Comparison of ENCODE assay signal across 9 cellular contexts in the genomic region with DNA sequence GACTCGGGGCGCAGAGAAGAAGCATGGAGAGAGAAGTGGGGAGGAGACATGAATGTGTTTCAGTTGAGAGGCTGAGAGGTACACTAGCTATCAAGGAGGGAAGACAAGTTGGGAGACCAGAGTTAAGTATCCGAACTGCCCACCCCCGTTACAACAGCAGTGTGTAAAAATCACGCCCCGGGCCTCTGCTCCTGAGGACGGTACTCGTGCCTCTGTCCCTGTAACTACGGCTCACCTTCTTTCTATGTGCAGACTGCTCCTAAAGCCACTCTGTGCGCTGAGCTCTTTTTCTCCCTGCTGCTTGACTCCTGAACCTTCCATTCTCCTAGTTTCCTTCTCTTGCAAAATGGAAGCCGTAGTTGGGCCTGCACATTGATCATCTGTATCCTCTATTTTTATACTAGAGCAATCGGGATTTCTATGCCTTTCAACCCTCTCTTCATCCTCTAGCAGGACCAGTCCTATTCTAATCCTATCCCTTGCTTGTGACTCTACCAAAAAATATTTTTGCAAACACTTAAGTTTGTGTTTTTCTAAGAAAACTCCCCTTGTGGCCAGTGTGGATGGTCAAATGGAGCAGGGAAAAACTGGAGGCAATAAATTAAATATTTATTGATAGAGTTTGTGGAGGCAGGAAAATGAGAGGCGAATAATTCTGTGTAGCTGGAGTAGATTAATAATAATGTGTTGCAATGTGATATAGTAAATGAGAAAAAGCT. TPM values are rescaled to one million over a fixed set of nuclear protein-coding genes. Genes with fewer than 3 reads are reported as not detected.
DNase-seq lines count a peak whose midpoint lies in the region; ATAC-seq, FAIRE-seq and TF ChIP-seq lines count a peak whose summit lies in the region.
"Had no signal": no experiment of that assay in that cellular context is flagged by ENCODE, and none has a peak within 500 bp of the region (broad histone marks: within the 10 kb centered on the region; RNA-seq: fewer than 3 reads in every experiment).

No MANE protein-coding gene starts in this region.

- H3K9me3 Mint-ChIP-seq in astrocyte (ENCODE audit: unreplicated experiment), result no peaks in the 10 kb centered on the region

- H3K36me3 ChIP-seq in KMS-11 (ENCODE audit: insufficient read depth) (no peaks in the 10 kb centered on the region), astrocyte (ENCODE audit: insufficient read depth, low read length) (peaks cover 7% of the 10 kb centered on the region), thoracic aorta (no peaks in the 10 kb centered on the region)

- H3K9me3 ChIP-seq in astrocyte (ENCODE audit: insufficient read depth, low read depth, low read length) (no peaks in the 10 kb centered on the region), thoracic aorta (no peaks in the 10 kb centered on the region)

- H3K4me1 ChIP-seq in KMS-11 (ENCODE audit: low read depth, poor library complexity, severe bottlenecking), result peaks cover 19% of the 10 kb centered on the region
- H3K4me1 ChIP-seq in astrocyte (ENCODE audit: insufficient read depth, low read length), result peaks cover 5% of the 10 kb centered on the region
- H3K4me1 ChIP-seq in thoracic aorta (ENCODE audit: control insufficient read depth in 1 of 2, low read depth in 2 of 2), result peaks cover 16 to 27% of the 10 kb centered on the region in 2 donors

- H3K9ac ChIP-seq in KMS-11 (peak overlapping the region; percentile 62), astrocyte (ENCODE audit: low read length) (peak overlapping the region; percentile 92)

- H3K36me3 Mint-ChIP-seq in astrocyte (ENCODE audit: low read depth, unreplicated experiment), result peaks cover 18% of the 10 kb centered on the region

- H3K79me2 ChIP-seq in KMS-11 (ENCODE audit: insufficient read depth, low read depth), result peaks cover 74% of the 10 kb centered on the region
- H3K79me2 ChIP-seq in astrocyte (ENCODE audit: insufficient read depth, low read length), result peaks cover 76% of the 10 kb centered on the region

- ATAC-seq in thoracic aorta (ENCODE audit: insufficient number of reproducible peaks, low FRiP score, low read depth), result no peak

- TF ChIP-seq CTCF in KMS-11 (conservative IDR thresholded peaks at IDR 0.05; ENCODE audit: low read depth, low read length) (no peak), astrocyte (IDR thresholded peaks at IDR 0.05; ENCODE audit: insufficient read depth, low read depth, low read length) (peak; percentile 33), thoracic aorta (IDR thresholded peaks at IDR 0.05) (no peak)

- no peaks in the 10 kb centered on the region for H4K20me1 ChIP-seq in KMS-11 (ENCODE audit: insufficient read depth)
- peaks cover 63% of the 10 kb centered on the region for H4K20me1 ChIP-seq in astrocyte (ENCODE audit: insufficient read depth, low read length)

- peak overlapping the region; percentile 58 for H3K27ac ChIP-seq in KMS-11
- H3K27ac ChIP-seq in astrocyte (ENCODE audit: low read depth, low read length), result peak overlapping the region; percentile 69
- H3K27ac ChIP-seq in thoracic aorta, result peak overlapping the region; percentile 90 to 96

- H2AFZ ChIP-seq in KMS-11 (ENCODE audit: low read depth), result peak overlapping the region; percentile 49; the same call in 1 of the 2 replicates
- peak overlapping the region; percentile 96 for H2AFZ ChIP-seq in astrocyte (ENCODE audit: low read depth, low read length)

- FAIRE-seq in astrocyte (lab: Jason Lieb, UNC), result no peak
- FAIRE-seq in frontal cortex (lab: Jason Lieb, UNC), result no peak
- FAIRE-seq: A204.1 had no signal

- H3K4me3 Mint-ChIP-seq in astrocyte (ENCODE audit: unreplicated experiment), result peak overlapping the region; percentile 95

- H3K27me3 Mint-ChIP-seq in astrocyte (ENCODE audit: low read depth, unreplicated experiment), result no peaks in the 10 kb centered on the region

- H3K4me2 ChIP-seq in KMS-11 (peak overlapping the region; percentile 81), astrocyte (ENCODE audit: low read length) (peak overlapping the region; percentile 95)

- H3K4me3 ChIP-seq in KMS-11 (IDR thresholded peaks at IDR 0.05; ENCODE audit: insufficient read depth, low read depth, low read length), result no peak overlapping the region
- H3K4me3 ChIP-seq in astrocyte (ENCODE audit: insufficient read depth, low read depth, low read length), result peak overlapping the region; percentile 87
- peak overlapping the region; percentile 90 for H3K4me3 ChIP-seq in thoracic aorta

- H3K4me1 Mint-ChIP-seq in astrocyte (ENCODE audit: low read depth, unreplicated experiment), result peaks cover 24% of the 10 kb centered on the region

- H3K27me3 ChIP-seq in KMS-11 (ENCODE audit: insufficient read depth, low read depth) (no peaks in the 10 kb centered on the region), astrocyte (ENCODE audit: insufficient read depth, low read length) (no peaks in the 10 kb centered on the region), thoracic aorta (replicated peaks; ENCODE audit: insufficient read depth) (no peaks in the 10 kb centered on the region)

- DNase-seq in DMS 273 (lab: John Stamatoyannopoulos, UW; ENCODE audit: unreplicated experiment) (peak; percentile 44), DMS 273 treated with DMSO at 0.1 percent for 48 hours (lab: John Stamatoyannopoulos, UW) (no peak), astrocyte (ENCODE audit: low read depth) (peak; percentile 18), kidney tubule cell (ENCODE audit: low spot score) (peak; percentile 23), thoracic aorta (ENCODE audit: low spot score) (no peak), activated gamma-delta T cell (lab: John Stamatoyannopoulos, UW) (no peak), frontal cortex (ENCODE audit: low spot score in 2 of 2) (no peak)

- peak overlapping the region; percentile 49 for H3K27ac Mint-ChIP-seq in astrocyte (ENCODE audit: unreplicated experiment)

RNA-seq across cellular contexts. Expression of a gene that starts 0.6 kb away (rescaled TPM):
- total RNA-seq in astrocyte, result 106 and 118 TPM in 2 replicates
- total RNA-seq in thoracic aorta, result 10 to 100 TPM; 89.0 to 95.7 TPM
- 55.4 TPM for total RNA-seq in frontal cortex

RNA-seq across cellular contexts. Expression of a gene that starts 1.9 kb away (rescaled TPM):
- total RNA-seq in astrocyte, result 7.7 and 8.7 TPM in 2 replicates
- total RNA-seq in thoracic aorta, result 1 to 10 TPM; 7.1 to 7.6 TPM
- total RNA-seq in frontal cortex, result 11.8 TPM

Comparison
In these comparisons a context has a peak if more than half of its experiments do, and no peak if none do; other contexts are left out.
1. DNase-seq: peak in DMS 273 (single experiment), astrocyte (single experiment) and kidney tubule cell (single experiment); none in DMS 273 treated with DMSO at 0.1 percent for 48 hours (single experiment), thoracic aorta (single experiment), activated gamma-delta T cell (single experiment) and frontal cortex (0 of 2).
2. Peak in every context shown above with its lines, with median percentiles within 50 percentile points of each other: H3K27ac ChIP-seq.